In the genomic region with DNA sequence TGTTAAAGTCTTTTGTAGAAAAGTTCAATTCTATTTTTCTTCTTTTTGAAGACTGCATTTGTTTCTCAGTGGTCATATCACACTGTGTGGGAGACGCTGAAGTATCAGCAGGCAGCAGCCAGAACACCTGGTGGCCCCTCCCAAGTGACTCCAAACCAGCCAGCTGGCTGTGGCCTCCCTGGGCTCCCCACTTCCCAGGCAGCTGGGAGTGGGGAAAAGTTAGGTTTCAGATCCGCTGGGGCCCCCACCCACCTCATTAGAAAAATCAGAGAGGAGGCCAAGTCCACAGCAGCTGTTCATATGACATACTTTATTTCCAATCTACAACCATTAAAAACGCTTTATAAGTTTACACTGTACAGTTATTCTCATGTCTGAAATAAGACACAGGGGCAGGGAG, we compare ENCODE assay signal across 12 cellular contexts.
"Had no signal": no experiment of that assay in that cellular context is flagged by ENCODE, and none has a peak within 500 bp of the region (broad histone marks: within the 10 kb centered on the region; RNA-seq: fewer than 3 reads in every experiment).

No MANE protein-coding gene starts in this region.

- H3K9me3 ChIP-seq: thyroid gland, vagina had no signal

- H3K9me3 Mint-ChIP-seq: activated naive CD4-positive, alpha-beta T cell treated with anti-CD3 and anti-CD28 coated beads, Interleukin-2, amount 50 U/mL, for 72 hours; nephron progenitor cell; T-helper 1 cell treated with Interleukin-12 subunit alpha and Interleukin-12 subunit beta and Interleukin-4 antibody, amounts not matched to agents 30 μg/mL and 1 μg/mL, for 36 hours; WTC11 had no signal

- H3K36me3 ChIP-seq: brain microvascular endothelial cell, vagina had no signal

- DNase-seq: activated CD4-positive, alpha-beta T cell treated with anti-CD3 and anti-CD28 coated beads for 48 hours; activated T-cell treated with anti-CD3 and anti-CD28 coated beads for 4 hours; amniotic stem cell; brain microvascular endothelial cell; hypothalamus; left cardiac atrium; nephron progenitor cell; thyroid gland had no signal

- H3K36me3 Mint-ChIP-seq: WTC11 had no signal

- H3K4me3 ChIP-seq: thyroid gland, vagina had no signal

- H3K27ac ChIP-seq: brain microvascular endothelial cell, vagina had no signal

- H3K4me3 Mint-ChIP-seq: nephron progenitor cell; T-helper 1 cell treated with Interleukin-12 subunit alpha and Interleukin-12 subunit beta and Interleukin-4 antibody, amounts not matched to agents 30 μg/mL and 1 μg/mL, for 36 hours; WTC11 had no signal

- H3K27ac Mint-ChIP-seq: nephron progenitor cell; T-helper 1 cell treated with Interleukin-12 subunit alpha and Interleukin-12 subunit beta and Interleukin-4 antibody, amounts not matched to agents 30 μg/mL and 1 μg/mL, for 36 hours; WTC11 had no signal

- H3K27me3 ChIP-seq: brain microvascular endothelial cell, thyroid gland, vagina had no signal
